ENCODE assay signal across 9 cellular contexts in genomic region chr11:77065878-77066228, GRCh38. TPM values are rescaled to one million over a fixed set of nuclear protein-coding genes. Genes with fewer than 3 reads are reported as not detected.
A peak's percentile ranks its signal among the peaks of the same experiment; 100 is the strongest.
DNase-seq lines count a peak whose midpoint lies in the region; ATAC-seq and TF ChIP-seq lines count a peak whose summit lies in the region.
"Had no signal": no experiment of that assay in that cellular context is flagged by ENCODE, and none has a peak within 500 bp of the region (broad histone marks: within the 10 kb centered on the region; RNA-seq: fewer than 3 reads in every experiment).

No MANE protein-coding gene starts in this region.

- in situ Hi-C loops in KBM-7 (cut with MboI; ENCODE audit: low pct_unique_long_range_greater_than_20kb, low sequenced_read_pairs), result no loop called here

- H3K27ac Mint-ChIP-seq in T-helper 1 cell treated with Interleukin-12 subunit alpha and Interleukin-12 subunit beta and Interleukin-4 antibody, amounts not matched to agents 30 μg/mL and 1 μg/mL, for 36 hours, result no peak overlapping the region
- peak overlapping the region; percentile 49 to 84 for H3K27ac Mint-ChIP-seq in natural killer cell treated with Interleukin-12 subunit alpha and Interleukin-12 subunit beta and Interleukin-15 and Interleukin-18, amount 100 ng/mL, for 72 hours

- H3K27me3 ChIP-seq in SU-DHL-6 (ENCODE audit: low read length), result no peaks in the 10 kb centered on the region

- H3K4me3 ChIP-seq in SU-DHL-6 (ENCODE audit: insufficient read depth, low read length, poor library complexity, severe bottlenecking) (peak overlapping the region; percentile 57), fibroblast of mammary gland (ENCODE audit: control insufficient read depth, low read depth, low read length) (peak overlapping the region; percentile 53)

- peak overlapping the region; percentile 90 for H2AFZ ChIP-seq in SU-DHL-6 (ENCODE audit: low read depth, low read length, severe bottlenecking)

- peak overlapping the region; percentile 79 for H3K4me2 ChIP-seq in SU-DHL-6 (ENCODE audit: low read depth, low read length, poor library complexity, severe bottlenecking)

- no peaks in the 10 kb centered on the region for H3K9me3 ChIP-seq in SU-DHL-6 (ENCODE audit: insufficient read depth, low read length)

- no peak overlapping the region for H3K27ac ChIP-seq in SU-DHL-6 (ENCODE audit: low read depth, low read length)

- DNase-seq in T-helper 1 cell (no peak), fibroblast of mammary gland (ENCODE audit: low read depth) (peak; percentile 73), NCI-H1105 (lab: John Stamatoyannopoulos, UW) (no peak), KBM-7 (no peak)
- no peak for DNase-seq in natural killer cell treated with Interleukin-12 subunit alpha and Interleukin-12 subunit beta and Interleukin-15 and Interleukin-18, amount 100 ng/mL, for 72 hours (ENCODE audit: low spot score)

- no peaks in the 10 kb centered on the region for H3K9me3 Mint-ChIP-seq in T-helper 1 cell treated with Interleukin-12 subunit alpha and Interleukin-12 subunit beta and Interleukin-4 antibody, amounts not matched to agents 30 μg/mL and 1 μg/mL, for 36 hours
- H3K9me3 Mint-ChIP-seq in natural killer cell treated with Interleukin-12 subunit alpha and Interleukin-12 subunit beta and Interleukin-15 and Interleukin-18, amount 100 ng/mL, for 72 hours, result no peaks in the 10 kb centered on the region

- H3K4me1 Mint-ChIP-seq in T-helper 1 cell treated with Interleukin-12 subunit alpha and Interleukin-12 subunit beta and Interleukin-4 antibody, amounts not matched to agents 30 μg/mL and 1 μg/mL, for 36 hours (ENCODE audit: low read depth), result peaks cover 6% of the 10 kb centered on the region
- H3K4me1 Mint-ChIP-seq in natural killer cell treated with Interleukin-12 subunit alpha and Interleukin-12 subunit beta and Interleukin-15 and Interleukin-18, amount 100 ng/mL, for 72 hours (ENCODE audit: low read depth in 2 of 2), result peaks cover 18 to 25% of the 10 kb centered on the region in 2 donors

- no peak for TF ChIP-seq CTCF in SU-DHL-6 (IDR thresholded peaks at IDR 0.05; ENCODE audit: insufficient read depth, low read length, poor library complexity, severe bottlenecking)
- no peak for TF ChIP-seq CTCF in fibroblast of mammary gland (conservative IDR thresholded peaks at IDR 0.05; ENCODE audit: control insufficient read depth, insufficient read depth, low read depth, low read length)

- no peaks in the 10 kb centered on the region for H3K36me3 Mint-ChIP-seq in T-helper 1 cell treated with Interleukin-12 subunit alpha and Interleukin-12 subunit beta and Interleukin-4 antibody, amounts not matched to agents 30 μg/mL and 1 μg/mL, for 36 hours (ENCODE audit: low read depth)
- H3K36me3 Mint-ChIP-seq in natural killer cell treated with Interleukin-12 subunit alpha and Interleukin-12 subunit beta and Interleukin-15 and Interleukin-18, amount 100 ng/mL, for 72 hours, result peaks cover 5% of the 10 kb centered on the region

- no peaks in the 10 kb centered on the region for H3K36me3 ChIP-seq in SU-DHL-6 (ENCODE audit: low read length)

- no peaks in the 10 kb centered on the region for H3F3A ChIP-seq in SU-DHL-6 (ENCODE audit: insufficient read depth)

- H3K9ac ChIP-seq in SU-DHL-6 (ENCODE audit: low read length), result peak overlapping the region; percentile 63

- H3K9me2 ChIP-seq in SU-DHL-6 (replicated peaks; ENCODE audit: insufficient read depth, low read length), result no peaks in the 10 kb centered on the region

- peaks cover 36% of the 10 kb centered on the region for H3K27me3 Mint-ChIP-seq in T-helper 1 cell treated with Interleukin-12 subunit alpha and Interleukin-12 subunit beta and Interleukin-4 antibody, amounts not matched to agents 30 μg/mL and 1 μg/mL, for 36 hours (ENCODE audit: low read depth)
- no peaks in the 10 kb centered on the region for H3K27me3 Mint-ChIP-seq in natural killer cell treated with Interleukin-12 subunit alpha and Interleukin-12 subunit beta and Interleukin-15 and Interleukin-18, amount 100 ng/mL, for 72 hours

- H3K4me3 Mint-ChIP-seq in T-helper 1 cell treated with Interleukin-12 subunit alpha and Interleukin-12 subunit beta and Interleukin-4 antibody, amounts not matched to agents 30 μg/mL and 1 μg/mL, for 36 hours, result peak overlapping the region; percentile 82
- peak overlapping the region; percentile 92 for H3K4me3 Mint-ChIP-seq in natural killer cell treated with Interleukin-12 subunit alpha and Interleukin-12 subunit beta and Interleukin-15 and Interleukin-18, amount 100 ng/mL, for 72 hours

- no peaks in the 10 kb centered on the region for H3K79me2 ChIP-seq in SU-DHL-6 (ENCODE audit: insufficient read depth, low read length)

- ATAC-seq in natural killer cell treated with Interleukin-12 subunit alpha and Interleukin-12 subunit beta and Interleukin-15 and Interleukin-18, amount 100 ng/mL, for 72 hours, result no peak
- no peak for ATAC-seq in GM19328 (IDR thresholded peaks at IDR 0.05; ENCODE audit: unreplicated experiment)

- no peaks in the 10 kb centered on the region for H4K20me1 ChIP-seq in SU-DHL-6 (ENCODE audit: low read depth, low read length)

RNA-seq across cellular contexts. Expression of gene CAPN5, which starts 0.9 kb away (rescaled TPM):
- total RNA-seq in natural killer cell treated with Interleukin-12 subunit alpha and Interleukin-12 subunit beta and Interleukin-15 and Interleukin-18, amount 100 ng/mL, for 72 hours, result 1 to 10 TPM; 2.5 to 2.7 TPM

RNA-seq across cellular contexts. Expression of gene B3GNT6, which starts 31.7 kb away (rescaled TPM):
- total RNA-seq in natural killer cell treated with Interleukin-12 subunit alpha and Interleukin-12 subunit beta and Interleukin-15 and Interleukin-18, amount 100 ng/mL, for 72 hours, result not detected
- total RNA-seq: Daoy had no signal

RNA-seq across cellular contexts. Expression of gene OMP, which starts 36.8 kb away (rescaled TPM):
- not detected for total RNA-seq in natural killer cell treated with Interleukin-12 subunit alpha and Interleukin-12 subunit beta and Interleukin-15 and Interleukin-18, amount 100 ng/mL, for 72 hours
- total RNA-seq: Daoy had no signal
